ENCODE assay signal across 9 cellular contexts in the genomic region with DNA sequence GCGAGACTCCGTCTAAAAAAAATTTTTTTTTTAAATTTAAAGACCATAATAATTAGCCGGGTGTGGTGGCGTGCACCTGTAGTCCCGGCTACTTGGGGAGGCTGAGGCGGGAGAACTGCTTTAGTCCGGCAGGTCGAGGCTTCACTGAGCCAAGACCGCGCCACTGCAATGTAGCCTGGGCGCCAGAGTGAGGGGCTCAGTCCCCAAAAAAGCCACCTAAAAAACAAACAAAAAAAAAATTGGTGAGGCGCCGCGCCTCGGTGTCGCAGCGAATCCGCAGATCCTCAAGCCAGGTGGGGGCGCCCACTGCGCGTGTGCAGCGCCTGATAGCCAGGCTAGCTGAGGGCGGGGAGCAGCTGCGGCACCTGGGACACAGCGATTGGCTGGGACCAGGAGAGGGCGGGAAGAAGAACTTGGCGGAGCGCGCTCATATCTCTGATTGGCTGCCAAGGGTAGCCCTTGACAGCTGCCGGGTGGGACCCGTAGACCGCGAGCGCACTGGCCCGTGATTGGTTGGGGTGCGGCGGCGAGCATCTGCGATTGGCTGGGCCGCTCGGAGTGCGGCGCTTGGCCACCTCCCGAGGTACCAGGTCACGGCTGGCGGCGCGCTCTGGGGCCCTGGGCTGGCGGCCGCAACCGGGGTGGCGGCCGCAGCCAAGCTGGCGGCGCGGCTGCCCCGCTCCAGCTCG. TPM values are rescaled to one million over a fixed set of nuclear protein-coding genes. Genes with fewer than 3 reads are reported as not detected.
DNase-seq lines count a peak whose midpoint lies in the region; ATAC-seq and TF ChIP-seq lines count a peak whose summit lies in the region.
"Had no signal": no experiment of that assay in that cellular context is flagged by ENCODE, and none has a peak within 500 bp of the region (broad histone marks: within the 10 kb centered on the region; RNA-seq: fewer than 3 reads in every experiment).

No MANE protein-coding gene starts in this region.

- H3K27me3 ChIP-seq in DND-41 (ENCODE audit: insufficient read depth, low read length, poor library complexity) = no peaks in the 10 kb centered on the region

- H3K79me2 ChIP-seq in DND-41 (ENCODE audit: insufficient read depth, low read length) = no peaks in the 10 kb centered on the region

- H3K9ac ChIP-seq in DND-41 (ENCODE audit: low read depth, low read length) = peak overlapping the region; percentile 55; the same call in 1 of the 2 replicates

- DNase-seq in DND-41 (peak; percentile 99), KG1 (lab: John Stamatoyannopoulos, UW) (peak; percentile 97), OCI-M1 (lab: John Stamatoyannopoulos, UW) (peak; percentile 99), activated T-cell treated with anti-CD3 and anti-CD28 coated beads for 1 hour (ENCODE audit: low read depth) (peak; percentile 87), epithelial cell of prostate (ENCODE audit: low read depth, low spot score) (peak; percentile 97)
- DNase-seq in naive thymus-derived CD8-positive, alpha-beta T cell = peak; percentile 85 to 98 (median 96)
- DNase-seq in stimulated activated effector memory CD8-positive, alpha-beta T cell treated with anti-CD3 and anti-CD28 coated beads, Interleukin-12 subunit alpha, Interleukin-12 subunit beta, amount 100 ng/mL, for 72 hours (ENCODE audit: low spot score in 2 of 2) = peak; percentile 87 to 97

- H3K36me3 Mint-ChIP-seq in naive thymus-derived CD8-positive, alpha-beta T cell = no peaks in the 10 kb centered on the region
- H3K36me3 Mint-ChIP-seq in stimulated activated effector memory CD8-positive, alpha-beta T cell treated with anti-CD3 and anti-CD28 coated beads, Interleukin-12 subunit alpha, Interleukin-12 subunit beta, amount 100 ng/mL, for 72 hours = peaks cover 6% of the 10 kb centered on the region

- H3K4me2 ChIP-seq in DND-41 (ENCODE audit: insufficient read depth, low read length) = peak overlapping the region; percentile 83

- H3K4me3 Mint-ChIP-seq in naive thymus-derived CD8-positive, alpha-beta T cell = peak overlapping the region; percentile 68 to 88 (median 80)
- peak overlapping the region; percentile 56 for H3K4me3 Mint-ChIP-seq in stimulated activated effector memory CD8-positive, alpha-beta T cell treated with anti-CD3 and anti-CD28 coated beads, Interleukin-12 subunit alpha, Interleukin-12 subunit beta, amount 100 ng/mL, for 72 hours

- H3K27ac ChIP-seq in DND-41 (ENCODE audit: low read length) (no peak overlapping the region), epithelial cell of prostate (no peak overlapping the region)
- H3K27ac ChIP-seq: skin epidermis had no signal

- peak; percentile 75 for TF ChIP-seq CTCF in DND-41 (IDR thresholded peaks at IDR 0.05; ENCODE audit: borderline replicate concordance, extremely low read depth, low read length, poor library complexity, severe bottlenecking)

- POLR2A ChIA-PET in naive thymus-derived CD8-positive, alpha-beta T cell (lab: Charles Lee) = interaction anchor here (0.8 to 10.1 kb wide), 5 partner anchors 10 to 279 kb away, joined by 3 to 170 read pairs (median 4); partner anchors contain the start of genes CLDN6, HCFC1R1, PKMYT1 and THOC6

- peaks cover 16 to 31% (median 28%) of the 10 kb centered on the region in 4 donors for H3K4me1 Mint-ChIP-seq in naive thymus-derived CD8-positive, alpha-beta T cell
- H3K4me1 Mint-ChIP-seq in stimulated activated effector memory CD8-positive, alpha-beta T cell treated with anti-CD3 and anti-CD28 coated beads, Interleukin-12 subunit alpha, Interleukin-12 subunit beta, amount 100 ng/mL, for 72 hours = peaks cover 23% of the 10 kb centered on the region

- peaks cover 0 to 17% (median 1%) of the 10 kb centered on the region in 5 donors for H3K27me3 Mint-ChIP-seq in naive thymus-derived CD8-positive, alpha-beta T cell

- H4K20me1 ChIP-seq in DND-41 (ENCODE audit: insufficient read depth, low read length) = peaks cover 5% of the 10 kb centered on the region; the same call in 1 of the 2 replicates

- H3K4me3 ChIP-seq in DND-41 (ENCODE audit: low read depth in 1 of 2, low read length in 2 of 2) = peak overlapping the region in 1 of 2 experiments; percentile 61; a peak in 2 of 4 replicates

- ATAC-seq in DND-41 (ENCODE audit: insufficient read depth, low read depth) (peak; percentile 98), GM21825 (IDR thresholded peaks at IDR 0.05; ENCODE audit: unreplicated experiment) (peak; percentile 93)
- peak; percentile 98 to 99 for ATAC-seq in naive thymus-derived CD8-positive, alpha-beta T cell
- ATAC-seq in stimulated activated effector memory CD8-positive, alpha-beta T cell treated with anti-CD3 and anti-CD28 coated beads, Interleukin-12 subunit alpha, Interleukin-12 subunit beta, amount 100 ng/mL, for 72 hours = peak; percentile 98

- no peaks in the 10 kb centered on the region for H3K36me3 ChIP-seq in DND-41 (ENCODE audit: insufficient read depth, low read length)

- peaks cover 42% of the 10 kb centered on the region for H3K4me1 ChIP-seq in DND-41 (ENCODE audit: insufficient read depth, low read length)

- H3K27ac Mint-ChIP-seq in naive thymus-derived CD8-positive, alpha-beta T cell = peak overlapping the region in 2 of 10 donors; percentile 34 to 88
- H3K27ac Mint-ChIP-seq in stimulated activated effector memory CD8-positive, alpha-beta T cell treated with anti-CD3 and anti-CD28 coated beads, Interleukin-12 subunit alpha, Interleukin-12 subunit beta, amount 100 ng/mL, for 72 hours = peak overlapping the region; percentile 34

- no peaks in the 10 kb centered on the region for H3K9me3 Mint-ChIP-seq in naive thymus-derived CD8-positive, alpha-beta T cell
- no peaks in the 10 kb centered on the region for H3K9me3 Mint-ChIP-seq in stimulated activated effector memory CD8-positive, alpha-beta T cell treated with anti-CD3 and anti-CD28 coated beads, Interleukin-12 subunit alpha, Interleukin-12 subunit beta, amount 100 ng/mL, for 72 hours

- peak overlapping the region; percentile 88 for H2AFZ ChIP-seq in DND-41 (ENCODE audit: low read depth, low read length)

- H3K9me3 ChIP-seq in DND-41 (ENCODE audit: insufficient read depth, low read length, severe bottlenecking) = no peaks in the 10 kb centered on the region

RNA-seq across cellular contexts. Expression of gene CLDN9, which starts 9.0 kb away (rescaled TPM):
- not detected for total RNA-seq in naive thymus-derived CD8-positive, alpha-beta T cell
- polyA plus RNA-seq in naive thymus-derived CD8-positive, alpha-beta T cell = not detected

RNA-seq across cellular contexts. Expression of gene CLDN6, which starts 14.3 kb away (rescaled TPM):
- total RNA-seq in naive thymus-derived CD8-positive, alpha-beta T cell = not detected
- polyA plus RNA-seq in naive thymus-derived CD8-positive, alpha-beta T cell = not detected

RNA-seq across cellular contexts. Expression of gene TNFRSF12A, which starts 16.4 kb away (rescaled TPM):
- under 1 TPM in 1 of 2 experiments, not detected in 1; 0.57 TPM for total RNA-seq in naive thymus-derived CD8-positive, alpha-beta T cell
- under 1 TPM in 1 of 3 donors, not detected in 2; 0.33 TPM for polyA plus RNA-seq in naive thymus-derived CD8-positive, alpha-beta T cell

RNA-seq across cellular contexts. Expression of gene HCFC1R1, which starts 20.0 kb away (rescaled TPM):
- total RNA-seq in naive thymus-derived CD8-positive, alpha-beta T cell = 10 to 100 TPM; 14.0 to 15.1 TPM
- 10 to 100 TPM; 13.1 to 16.5 (median 16.5) TPM for polyA plus RNA-seq in naive thymus-derived CD8-positive, alpha-beta T cell

RNA-seq across cellular contexts. Expression of gene THOC6, which starts 20.1 kb away (rescaled TPM):
- 10 to 100 TPM; 24.2 to 24.9 TPM for total RNA-seq in naive thymus-derived CD8-positive, alpha-beta T cell
- polyA plus RNA-seq in naive thymus-derived CD8-positive, alpha-beta T cell = 10 to 100 TPM; 45.2 to 59.0 (median 58.8) TPM
